1 cellular context compared by ENCODE assay signal in the genomic region with DNA sequence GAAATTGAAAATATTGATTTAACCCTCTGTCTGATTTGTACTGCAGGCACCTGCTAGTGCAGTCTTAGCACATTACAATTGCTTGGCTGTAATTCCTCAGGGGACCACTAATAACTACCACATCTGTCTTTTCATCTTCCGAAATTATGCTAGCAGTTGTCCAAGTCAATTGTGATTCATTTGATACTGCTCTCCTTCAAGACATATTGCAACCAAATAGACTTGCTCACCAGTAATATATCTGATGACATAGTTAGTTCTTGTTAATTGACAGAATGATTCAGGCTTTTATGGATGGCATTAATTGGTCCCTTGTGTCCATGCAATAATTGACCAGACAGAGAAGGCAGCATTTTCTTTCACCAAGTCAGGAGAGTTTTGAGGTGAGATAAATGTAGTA.
TF ChIP-seq lines count a peak whose summit lies in the region.

No MANE protein-coding gene starts in this region.

TF ChIP-seq in SK-N-SH treated with all-trans-retinoic acid at 6 μM for 48 hours, 23 proteins besides CTCF, POLR2A, EP300 and RAD21 (continued from another document):
- TF ChIP-seq, protein P1, sequence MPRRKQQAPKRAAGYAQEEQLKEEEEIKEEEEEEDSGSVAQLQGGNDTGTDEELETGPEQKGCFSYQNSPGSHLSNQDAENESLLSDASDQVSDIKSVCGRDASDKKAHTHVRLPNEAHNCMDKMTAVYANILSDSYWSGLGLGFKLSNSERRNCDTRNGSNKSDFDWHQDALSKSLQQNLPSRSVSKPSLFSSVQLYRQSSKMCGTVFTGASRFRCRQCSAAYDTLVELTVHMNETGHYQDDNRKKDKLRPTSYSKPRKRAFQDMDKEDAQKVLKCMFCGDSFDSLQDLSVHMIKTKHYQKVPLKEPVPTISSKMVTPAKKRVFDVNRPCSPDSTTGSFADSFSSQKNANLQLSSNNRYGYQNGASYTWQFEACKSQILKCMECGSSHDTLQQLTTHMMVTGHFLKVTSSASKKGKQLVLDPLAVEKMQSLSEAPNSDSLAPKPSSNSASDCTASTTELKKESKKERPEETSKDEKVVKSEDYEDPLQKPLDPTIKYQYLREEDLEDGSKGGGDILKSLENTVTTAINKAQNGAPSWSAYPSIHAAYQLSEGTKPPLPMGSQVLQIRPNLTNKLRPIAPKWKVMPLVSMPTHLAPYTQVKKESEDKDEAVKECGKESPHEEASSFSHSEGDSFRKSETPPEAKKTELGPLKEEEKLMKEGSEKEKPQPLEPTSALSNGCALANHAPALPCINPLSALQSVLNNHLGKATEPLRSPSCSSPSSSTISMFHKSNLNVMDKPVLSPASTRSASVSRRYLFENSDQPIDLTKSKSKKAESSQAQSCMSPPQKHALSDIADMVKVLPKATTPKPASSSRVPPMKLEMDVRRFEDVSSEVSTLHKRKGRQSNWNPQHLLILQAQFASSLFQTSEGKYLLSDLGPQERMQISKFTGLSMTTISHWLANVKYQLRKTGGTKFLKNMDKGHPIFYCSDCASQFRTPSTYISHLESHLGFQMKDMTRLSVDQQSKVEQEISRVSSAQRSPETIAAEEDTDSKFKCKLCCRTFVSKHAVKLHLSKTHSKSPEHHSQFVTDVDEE (CRISPR knock-in tag; IDR thresholded peaks at IDR 0.05) = no peak
- TF ChIP-seq SNAI2 (CRISPR knock-in tag; IDR thresholded peaks at IDR 0.05) (no peak), CSDC2 (CRISPR knock-in tag; IDR thresholded peaks at IDR 0.05) (no peak), PPARA (CRISPR knock-in tag; IDR thresholded peaks at IDR 0.05; ENCODE audit: borderline replicate concordance) (no peak), TCF4 (CRISPR knock-in tag; IDR thresholded peaks at IDR 0.05; ENCODE audit: borderline replicate concordance) (no peak), ZFP30 (CRISPR knock-in tag; IDR thresholded peaks at IDR 0.05) (no peak)
- TF ChIP-seq, protein P2, sequence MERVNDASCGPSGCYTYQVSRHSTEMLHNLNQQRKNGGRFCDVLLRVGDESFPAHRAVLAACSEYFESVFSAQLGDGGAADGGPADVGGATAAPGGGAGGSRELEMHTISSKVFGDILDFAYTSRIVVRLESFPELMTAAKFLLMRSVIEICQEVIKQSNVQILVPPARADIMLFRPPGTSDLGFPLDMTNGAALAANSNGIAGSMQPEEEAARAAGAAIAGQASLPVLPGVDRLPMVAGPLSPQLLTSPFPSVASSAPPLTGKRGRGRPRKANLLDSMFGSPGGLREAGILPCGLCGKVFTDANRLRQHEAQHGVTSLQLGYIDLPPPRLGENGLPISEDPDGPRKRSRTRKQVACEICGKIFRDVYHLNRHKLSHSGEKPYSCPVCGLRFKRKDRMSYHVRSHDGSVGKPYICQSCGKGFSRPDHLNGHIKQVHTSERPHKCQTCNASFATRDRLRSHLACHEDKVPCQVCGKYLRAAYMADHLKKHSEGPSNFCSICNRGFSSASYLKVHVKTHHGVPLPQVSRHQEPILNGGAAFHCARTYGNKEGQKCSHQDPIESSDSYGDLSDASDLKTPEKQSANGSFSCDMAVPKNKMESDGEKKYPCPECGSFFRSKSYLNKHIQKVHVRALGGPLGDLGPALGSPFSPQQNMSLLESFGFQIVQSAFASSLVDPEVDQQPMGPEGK (CRISPR knock-in tag; IDR thresholded peaks at IDR 0.05; ENCODE audit: borderline replicate concordance) = no peak
